Comparison of ENCODE assay signal across 8 cellular contexts in genomic region chr14:67583711-67584644, GRCh38. TPM values are rescaled to one million over a fixed set of nuclear protein-coding genes. Genes with fewer than 3 reads are reported as not detected.
DNase-seq lines count a peak whose midpoint lies in the region; ATAC-seq and TF ChIP-seq lines count a peak whose summit lies in the region.

No MANE protein-coding gene starts in this region.

- no peak overlapping the region for H3K4me3 Mint-ChIP-seq in activated CD4-positive, alpha-beta T cell treated with anti-CD3 and anti-CD28 coated beads, Interleukin-2, amount 10 ng/mL, durations not matched to agents 7 days and 5 days

- H3K27me3 ChIP-seq in foreskin keratinocyte (no peaks in the 10 kb centered on the region), parathyroid adenoma (ENCODE audit: control insufficient read depth, insufficient read depth, low read length) (no peaks in the 10 kb centered on the region)
- no peaks in the 10 kb centered on the region for H3K27me3 ChIP-seq in effector memory CD4-positive, alpha-beta T cell (replicated peaks; ENCODE audit: control insufficient read depth, insufficient read depth, low read length, poor library complexity, severe bottlenecking)

- no peak overlapping the region for H3K27ac ChIP-seq in foreskin keratinocyte
- no peak overlapping the region for H3K27ac ChIP-seq in parathyroid adenoma
- H3K27ac ChIP-seq in effector memory CD4-positive, alpha-beta T cell (ENCODE audit: insufficient read depth, low read length, poor library complexity, severe bottlenecking), result no peak overlapping the region

- peak; percentile 62 for ATAC-seq in foreskin keratinocyte

- H3K9me3 ChIP-seq in parathyroid adenoma (ENCODE audit: control insufficient read depth, low read length), result no peaks in the 10 kb centered on the region
- no peaks in the 10 kb centered on the region for H3K9me3 ChIP-seq in effector memory CD4-positive, alpha-beta T cell (ENCODE audit: control insufficient read depth, low read length)

- no peak overlapping the region for H3K9ac ChIP-seq in parathyroid adenoma

- no peak for TF ChIP-seq POLR2A in NB4 (IDR thresholded peaks at IDR 0.05; ENCODE audit: extremely low read depth, insufficient read length)

- DNase-seq in COLO668 (lab: John Stamatoyannopoulos, UW; ENCODE audit: unreplicated experiment) (peak; percentile 50), GM13977 (ENCODE audit: low spot score) (peak; percentile 77), NB4 (ENCODE audit: low read depth) (peak; percentile 59), foreskin keratinocyte (peak in 1 of 2 donors; percentile 29)
- DNase-seq in activated CD4-positive, alpha-beta T cell treated with anti-CD3 and anti-CD28 coated beads, Interleukin-2, amount 10 ng/mL, durations not matched to agents 7 days and 5 days, result peak; percentile 40
- DNase-seq in effector memory CD4-positive, alpha-beta T cell, result no peak
- no peak for DNase-seq in stimulated activated CD4-positive, alpha-beta T cell treated with anti-CD3 and anti-CD28 coated beads, Interleukin-4, amount 100 ng/mL, for 1 hour

- no peaks in the 10 kb centered on the region for H3K9me3 Mint-ChIP-seq in activated CD4-positive, alpha-beta T cell treated with anti-CD3 and anti-CD28 coated beads, Interleukin-2, amount 10 ng/mL, durations not matched to agents 7 days and 5 days

- POLR2A ChIA-PET in activated CD4-positive, alpha-beta T cell treated with anti-CD3 and anti-CD28 coated beads, Interleukin-2, amount 10 ng/mL, durations not matched to agents 7 days and 5 days (lab: Charles Lee), result no interaction called here

- H3K27ac Mint-ChIP-seq in activated CD4-positive, alpha-beta T cell treated with anti-CD3 and anti-CD28 coated beads, Interleukin-2, amount 10 ng/mL, durations not matched to agents 7 days and 5 days, result no peak overlapping the region

- peak; percentile 78 for TF ChIP-seq CTCF in GM13977 (IDR thresholded peaks at IDR 0.05; ENCODE audit: extremely low read depth, insufficient read depth, missing control alignments)
- peak; percentile 62 for TF ChIP-seq CTCF in NB4 (IDR thresholded peaks at IDR 0.05; ENCODE audit: low read depth, low read length)
- peak; percentile 75 for TF ChIP-seq CTCF in foreskin keratinocyte (conservative IDR thresholded peaks at IDR 0.05)
- TF ChIP-seq CTCF in parathyroid adenoma (IDR thresholded peaks at IDR 0.05), result peak; percentile 66

- H3K4me3 ChIP-seq in NB4 (ENCODE audit: low read depth, low read length), result no peak overlapping the region
- no peak overlapping the region for H3K4me3 ChIP-seq in parathyroid adenoma (ENCODE audit: low read depth, low read length)
- no peak overlapping the region for H3K4me3 ChIP-seq in effector memory CD4-positive, alpha-beta T cell (ENCODE audit: insufficient read depth, low read depth, low read length, poor library complexity, severe bottlenecking)

- peaks cover 7% of the 10 kb centered on the region for H3K4me1 Mint-ChIP-seq in activated CD4-positive, alpha-beta T cell treated with anti-CD3 and anti-CD28 coated beads, Interleukin-2, amount 10 ng/mL, durations not matched to agents 7 days and 5 days

- peaks cover 3% of the 10 kb centered on the region for H3K36me3 Mint-ChIP-seq in activated CD4-positive, alpha-beta T cell treated with anti-CD3 and anti-CD28 coated beads, Interleukin-2, amount 10 ng/mL, durations not matched to agents 7 days and 5 days (ENCODE audit: low read depth)

- no peaks in the 10 kb centered on the region for H3K79me2 ChIP-seq in parathyroid adenoma

- in situ Hi-C loops in GM13977 (cut with MboI; ENCODE audit: low pct_unique_long_range_greater_than_20kb, low sequenced_read_pairs, unreplicated experiment), result no loop called here

- no peaks in the 10 kb centered on the region for H3K36me3 ChIP-seq in parathyroid adenoma (ENCODE audit: control insufficient read depth, insufficient read depth, low read length)
- peaks cover 12% of the 10 kb centered on the region for H3K36me3 ChIP-seq in effector memory CD4-positive, alpha-beta T cell (ENCODE audit: control insufficient read depth, insufficient read depth, low read length)

- no peak overlapping the region for H2AFZ ChIP-seq in parathyroid adenoma

- no peaks in the 10 kb centered on the region for H3K27me3 Mint-ChIP-seq in activated CD4-positive, alpha-beta T cell treated with anti-CD3 and anti-CD28 coated beads, Interleukin-2, amount 10 ng/mL, durations not matched to agents 7 days and 5 days

- no peaks in the 10 kb centered on the region for H3K4me1 ChIP-seq in foreskin keratinocyte
- H3K4me1 ChIP-seq in parathyroid adenoma, result no peaks in the 10 kb centered on the region
- H3K4me1 ChIP-seq in effector memory CD4-positive, alpha-beta T cell (ENCODE audit: control insufficient read depth, insufficient read depth, low read length, poor library complexity, severe bottlenecking), result no peaks in the 10 kb centered on the region

- no peak overlapping the region for H3K4me2 ChIP-seq in parathyroid adenoma (ENCODE audit: low read length)

- CTCF ChIA-PET in activated CD4-positive, alpha-beta T cell treated with anti-CD3 and anti-CD28 coated beads, Interleukin-2, amount 10 ng/mL, durations not matched to agents 7 days and 5 days (lab: Charles Lee), result interaction anchor here (0.6 to 3.1 kb wide), 9 partner anchors 12 to 157 kb away, joined by 3 to 10 read pairs (median 5); partner anchors contain the start of genes PIGH, RDH12 and VTI1B

RNA-seq across cellular contexts. Expression of gene PIGH, which starts 16.1 kb away (rescaled TPM):
- total RNA-seq in activated CD4-positive, alpha-beta T cell treated with anti-CD3 and anti-CD28 coated beads, Interleukin-2, amount 10 ng/mL, durations not matched to agents 7 days and 5 days, result 10 to 100 TPM; 17.4 to 18.5 TPM
- total RNA-seq in foreskin keratinocyte, result 18.1 and 20.4 TPM in 2 replicates
- 17.5 and 20.7 TPM in 2 replicates for polyA plus RNA-seq in foreskin keratinocyte

RNA-seq across cellular contexts. Expression of gene ARG2, which starts 35.7 kb away (rescaled TPM):
- 1 to 10 TPM; 1.0 to 1.6 TPM for total RNA-seq in activated CD4-positive, alpha-beta T cell treated with anti-CD3 and anti-CD28 coated beads, Interleukin-2, amount 10 ng/mL, durations not matched to agents 7 days and 5 days
- 15.8 and 18.2 TPM in 2 replicates for total RNA-seq in foreskin keratinocyte
- polyA plus RNA-seq in foreskin keratinocyte, result 13.8 and 17.9 TPM in 2 replicates

RNA-seq across cellular contexts. Expression of gene PLEKHH1, which starts 50.9 kb away (rescaled TPM):
- under 1 TPM; 0.29 to 0.50 TPM for total RNA-seq in activated CD4-positive, alpha-beta T cell treated with anti-CD3 and anti-CD28 coated beads, Interleukin-2, amount 10 ng/mL, durations not matched to agents 7 days and 5 days
- 3.5 and 3.8 TPM in 2 replicates for total RNA-seq in foreskin keratinocyte
- 1.4 and 2.0 TPM in 2 replicates for polyA plus RNA-seq in foreskin keratinocyte

Comparison
In these comparisons a context has a peak if more than half of its experiments do, and no peak if none do; other contexts are left out.
1. DNase-seq: peak in COLO668 (single experiment), GM13977 (single experiment), NB4 (single experiment) and activated CD4-positive, alpha-beta T cell treated with anti-CD3 and anti-CD28 coated beads, Interleukin-2, amount 10 ng/mL, durations not matched to agents 7 days and 5 days (single experiment); none in effector memory CD4-positive, alpha-beta T cell (0 of 3) and stimulated activated CD4-positive, alpha-beta T cell treated with anti-CD3 and anti-CD28 coated beads, Interleukin-4, amount 100 ng/mL, for 1 hour (single experiment).
2. Peak in every context shown above with its lines, with median percentiles within 50 percentile points of each other: CTCF ChIP-seq.